ENCODE assay signal across 13 cellular contexts in the genomic region with DNA sequence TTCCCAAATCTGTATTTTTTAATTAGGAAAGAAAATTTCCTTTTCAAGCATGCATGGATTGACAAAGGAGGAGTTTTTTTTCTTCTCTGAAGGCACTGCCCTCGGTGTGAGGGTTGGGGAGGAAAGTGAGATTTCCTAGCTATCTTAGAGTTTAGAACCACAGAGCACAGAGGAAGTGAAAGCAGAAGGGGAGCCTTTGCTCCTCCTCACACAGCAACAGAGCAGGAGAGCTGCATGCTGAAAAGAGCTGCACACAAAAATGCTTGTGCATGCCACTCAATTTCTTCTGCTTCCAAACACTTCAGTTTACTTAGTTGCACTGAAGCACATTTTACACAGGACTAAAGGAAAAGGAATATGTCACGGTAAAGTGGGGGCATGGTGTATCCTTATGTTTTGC.
DNase-seq lines count a peak whose midpoint lies in the region; ATAC-seq, FAIRE-seq and TF ChIP-seq lines count a peak whose summit lies in the region.
"Had no signal": no experiment of that assay in that cellular context is flagged by ENCODE, and none has a peak within 500 bp of the region (broad histone marks: within the 10 kb centered on the region; RNA-seq: fewer than 3 reads in every experiment).

No MANE protein-coding gene starts in this region.

- no peaks in the 10 kb centered on the region for H3K9me3 ChIP-seq in OCI-LY7 (ENCODE audit: low read length)

- H3K79me2 ChIP-seq in OCI-LY7 (ENCODE audit: insufficient read depth, low read depth, low read length): no peaks in the 10 kb centered on the region

- no peaks in the 10 kb centered on the region for H3K36me3 ChIP-seq in OCI-LY7 (ENCODE audit: insufficient read depth, low read length)

- no peaks in the 10 kb centered on the region for H3K4me1 ChIP-seq in OCI-LY7 (ENCODE audit: insufficient read depth, low read length, poor library complexity, severe bottlenecking)

- H3K4me2 ChIP-seq in OCI-LY7 (ENCODE audit: low read length): no peak overlapping the region

- no peak for TF ChIP-seq CTCF in OCI-LY7 (conservative IDR thresholded peaks at IDR 0.05; ENCODE audit: low read length)

- no peaks in the 10 kb centered on the region for H3K9me2 ChIP-seq in OCI-LY7 (ENCODE audit: insufficient read depth, low read length)

- no peak overlapping the region for H2AFZ ChIP-seq in OCI-LY7 (ENCODE audit: low read length)

- CTCF ChIA-PET in OCI-LY7 (lab: Charles Lee; ENCODE audit: unreplicated experiment): interaction anchor here (0.6 kb wide), 1 partner anchor 15 kb away, joined by 3 read pairs; no protein-coding TSS in a partner anchor

- no TSS peak for BruUV-seq in OCI-LY7 (replicated peaks; lab: Mats Ljungman, UMichigan)

- ATAC-seq in GM18868 (IDR thresholded peaks at IDR 0.05; ENCODE audit: unreplicated experiment) (peak; percentile 100), GM21619 (IDR thresholded peaks at IDR 0.05; ENCODE audit: unreplicated experiment) (peak; percentile 99), HG03139 (IDR thresholded peaks at IDR 0.05; ENCODE audit: unreplicated experiment) (peak; percentile 100)
- ATAC-seq: activated naive CD4-positive, alpha-beta T cell treated with anti-CD3 and anti-CD28 coated beads, Interleukin-2, amount 50 U/mL, for 72 hours; Panc1 had no signal

- POLR2A ChIA-PET in OCI-LY7 (lab: Charles Lee): interaction anchor here (0.8 kb wide), 1 partner anchor 26 kb away, joined by 3 read pairs; no protein-coding TSS in a partner anchor

- intact Hi-C loops in OCI-LY7 (cut with micrococcal nuclease; ENCODE audit: unreplicated experiment): no loop called here

- DNase-seq in OCI-LY7 (ENCODE audit: low spot score) (peak; percentile 8), SW 1271 (lab: John Stamatoyannopoulos, UW) (no peak), NCI-H1417 treated with DMSO at 0.1 percent for 48 hours (lab: John Stamatoyannopoulos, UW) (no peak), HTR-8/SVneo (ENCODE audit: insufficient read length, low spot score) (no peak)
- DNase-seq in stimulated activated CD4-positive, alpha-beta T cell treated with anti-CD3 and anti-CD28 coated beads, Interleukin-4, amount 100 ng/mL, for 1 hour: no peak
- DNase-seq: activated CD4-positive, alpha-beta T cell treated with anti-CD3 and anti-CD28 coated beads for 1 hour; GOT3; NCI-H1048 had no signal

- H3K27ac ChIP-seq in OCI-LY7 (ENCODE audit: low read depth, low read length, poor library complexity, severe bottlenecking): no peak overlapping the region

- FAIRE-seq in HTR-8/SVneo (lab: Jason Lieb, UNC): no peak

- H4K20me1 ChIP-seq in OCI-LY7 (ENCODE audit: insufficient read depth, low read length): no peaks in the 10 kb centered on the region

- no peak overlapping the region for H3K4me3 ChIP-seq in OCI-LY7 (ENCODE audit: low read depth, low read length, poor library complexity, severe bottlenecking)
